Comparison of ENCODE assay signal across 19 cellular contexts in genomic region chr18:61732854-61733253, GRCh38.
DNase-seq lines count a peak whose midpoint lies in the region; TF ChIP-seq lines count a peak whose summit lies in the region.
"Had no signal": no experiment of that assay in that cellular context is flagged by ENCODE, and none has a peak within 500 bp of the region (broad histone marks: within the 10 kb centered on the region; RNA-seq: fewer than 3 reads in every experiment).

No MANE protein-coding gene starts in this region.

- H3K36me3 Mint-ChIP-seq in activated CD4-positive, alpha-beta T cell treated with anti-CD3 and anti-CD28 coated beads, Interleukin-2, amount 10 ng/mL, durations not matched to agents 24 days and 14 days (ENCODE audit: low read depth), result no peaks in the 10 kb centered on the region
- H3K36me3 Mint-ChIP-seq: brain, T-cell had no signal

- H3K4me3 Mint-ChIP-seq in activated CD4-positive, alpha-beta T cell treated with anti-CD3 and anti-CD28 coated beads, Interleukin-2, amount 10 ng/mL, durations not matched to agents 24 days and 14 days, result no peak overlapping the region
- H3K4me3 Mint-ChIP-seq: activated B cell treated with CpG ODN at 0.5 μM for 24 hours; brain; effector memory CD8-positive, alpha-beta T cell; T-cell had no signal

- TF ChIP-seq EP300 in sigmoid colon (IDR thresholded peaks at IDR 0.05), result no peak

- peaks cover 1% of the 10 kb centered on the region for H3K27me3 Mint-ChIP-seq in activated CD4-positive, alpha-beta T cell treated with anti-CD3 and anti-CD28 coated beads, Interleukin-2, amount 10 ng/mL, durations not matched to agents 24 days and 14 days
- H3K27me3 Mint-ChIP-seq: activated B cell treated with CpG ODN at 0.5 μM for 24 hours, brain had no signal

- H3K36me3 ChIP-seq in left ventricle myocardium inferior (no peaks in the 10 kb centered on the region), sigmoid colon (no peaks in the 10 kb centered on the region), vagina (no peaks in the 10 kb centered on the region)

- intact Hi-C loops in left ventricle myocardium inferior (cut with micrococcal nuclease), result no loop called here
- intact Hi-C loops in sigmoid colon (cut with DNase I), result no loop called here
- intact Hi-C loops in vagina (cut with DNase I), result loop anchor here (5.0 kb wide), 1 partner anchor 159 kb away; the partner anchor contains the start of gene RNF152
- intact Hi-C loops in activated CD4-positive, alpha-beta T cell treated with anti-CD3 and anti-CD28 coated beads, Interleukin-2, amount 10 ng/mL, durations not matched to agents 24 days and 14 days (cut with micrococcal nuclease), result no loop called here

- TF ChIP-seq POLR2A in sigmoid colon (IDR thresholded peaks at IDR 0.05) (no peak), vagina (IDR thresholded peaks at IDR 0.05) (no peak)

- H3K4me1 ChIP-seq in left ventricle myocardium inferior (peaks cover 31% of the 10 kb centered on the region), sigmoid colon (peaks cover 0 to 21% (median 8%) of the 10 kb centered on the region in 4 donors), vagina (peaks cover 27% of the 10 kb centered on the region)

- no peaks in the 10 kb centered on the region for H3K9me3 ChIP-seq in left ventricle myocardium inferior (replicated peaks)
- no peaks in the 10 kb centered on the region for H3K9me3 ChIP-seq in sigmoid colon
- no peaks in the 10 kb centered on the region for H3K9me3 ChIP-seq in vagina

- 84 to 91% methylated on average over 4 of the region's 4 CpGs for WGBS in sigmoid colon, 2 donors

- H3K9me3 Mint-ChIP-seq in activated CD4-positive, alpha-beta T cell treated with anti-CD3 and anti-CD28 coated beads, Interleukin-2, amount 10 ng/mL, durations not matched to agents 24 days and 14 days, result no peaks in the 10 kb centered on the region
- H3K9me3 Mint-ChIP-seq: activated B cell treated with CpG ODN at 0.5 μM for 24 hours; brain; effector memory CD8-positive, alpha-beta T cell; T-cell had no signal

- no peaks in the 10 kb centered on the region for H3K27me3 ChIP-seq in left ventricle myocardium inferior (ENCODE audit: low read depth)
- H3K27me3 ChIP-seq in sigmoid colon, result no peaks in the 10 kb centered on the region
- no peaks in the 10 kb centered on the region for H3K27me3 ChIP-seq in vagina

- TF ChIP-seq CTCF in left ventricle myocardium inferior (IDR thresholded peaks at IDR 0.05; ENCODE audit: borderline replicate concordance) (no peak), sigmoid colon (IDR thresholded peaks at IDR 0.05) (no peak), vagina (IDR thresholded peaks at IDR 0.05) (no peak)

- H3K27ac ChIP-seq in caudate nucleus (ENCODE audit: low read depth, low read length) (peak overlapping the region; percentile 55), left ventricle myocardium inferior (replicated peaks) (peak overlapping the region; percentile 85), sigmoid colon (peak overlapping the region in 3 of 4 donors; percentile 29 to 72 (median 44)), vagina (peak overlapping the region; percentile 72)

- H3K4me1 Mint-ChIP-seq in activated CD4-positive, alpha-beta T cell treated with anti-CD3 and anti-CD28 coated beads, Interleukin-2, amount 10 ng/mL, durations not matched to agents 24 days and 14 days, result no peaks in the 10 kb centered on the region
- H3K4me1 Mint-ChIP-seq: activated B cell treated with CpG ODN at 0.5 μM for 24 hours, T-cell had no signal

- H3K4me3 ChIP-seq in left ventricle myocardium inferior, result no peak overlapping the region
- no peak overlapping the region for H3K4me3 ChIP-seq in sigmoid colon
- H3K4me3 ChIP-seq in vagina, result no peak overlapping the region
- H3K4me3 ChIP-seq: K562 had no signal

- DNase-seq in caudate nucleus (lab: John Stamatoyannopoulos, UW) (no peak), left ventricle myocardium inferior (no peak), sigmoid colon (no peak), vagina (ENCODE audit: extremely low spot score in 2 of 2) (no peak), SKM-1 (lab: John Stamatoyannopoulos, UW; ENCODE audit: unreplicated experiment) (no peak), iPS-NIHi11 (ENCODE audit: low spot score) (no peak)
- no peak for DNase-seq in activated CD4-positive, alpha-beta T cell treated with anti-CD3 and anti-CD28 coated beads, Interleukin-2, amount 10 ng/mL, durations not matched to agents 24 days and 14 days
- DNase-seq: activated B cell treated with CpG ODN at 0.5 μM for 24 hours; activated effector memory CD4-positive, alpha-beta T cell treated with anti-CD3 and anti-CD28 coated beads, Interleukin-2, amount 50 U/mL, for 16 hours; C1 segment of cervical spinal cord; effector memory CD8-positive, alpha-beta T cell; H7; NCI-H1048; NCI-H2107; NCI-H774; RPMI8226; T-cell had no signal

- H3K27ac Mint-ChIP-seq in activated CD4-positive, alpha-beta T cell treated with anti-CD3 and anti-CD28 coated beads, Interleukin-2, amount 10 ng/mL, durations not matched to agents 24 days and 14 days, result no peak overlapping the region
- H3K27ac Mint-ChIP-seq: activated B cell treated with CpG ODN at 0.5 μM for 24 hours; brain; effector memory CD8-positive, alpha-beta T cell; T-cell had no signal
